In the genomic region with DNA sequence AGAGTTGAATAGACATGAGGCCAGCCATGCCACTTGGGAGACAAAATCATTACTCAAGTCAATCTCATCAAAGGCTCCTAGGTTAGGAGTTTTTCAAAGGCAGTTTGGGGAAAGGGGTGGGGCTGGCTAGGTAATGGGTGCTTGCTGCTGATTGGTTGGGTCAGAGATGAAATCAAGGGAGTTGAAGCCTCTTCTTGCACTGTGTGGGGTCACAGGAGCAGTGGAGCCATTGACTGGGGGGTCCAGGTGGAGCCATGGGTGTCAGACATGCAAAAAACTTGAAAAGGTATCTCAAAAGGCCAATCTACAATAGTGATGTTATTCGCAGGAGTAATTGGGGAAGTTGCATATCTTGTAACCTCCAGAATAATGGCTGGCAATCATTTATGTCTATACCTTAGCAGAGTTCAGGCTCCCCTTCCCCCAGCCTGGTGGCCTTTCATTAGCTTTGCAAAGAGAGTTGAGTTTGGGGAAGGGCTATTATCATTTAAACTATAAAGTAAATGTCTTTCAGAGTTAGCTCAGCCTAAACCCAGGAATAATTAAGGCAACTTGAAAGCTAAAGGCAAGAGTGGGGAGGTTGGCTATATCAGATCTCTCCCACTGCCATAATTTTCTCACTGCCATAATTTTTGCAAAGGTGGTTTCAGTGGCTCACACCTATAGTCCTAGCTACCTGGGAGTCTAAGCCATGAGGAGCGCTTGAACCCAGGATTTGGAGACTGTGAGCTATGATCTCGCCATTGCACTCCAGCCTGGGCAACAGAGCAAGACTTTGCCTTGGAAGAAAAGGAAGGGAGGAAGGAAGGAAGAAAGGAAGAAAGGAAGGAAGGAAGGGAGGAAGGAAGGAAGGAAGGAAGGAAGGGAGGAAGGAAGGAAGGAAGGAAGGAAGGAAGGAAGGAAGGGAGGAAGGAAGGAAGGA, we compare ENCODE assay signal across 22 cellular contexts. TPM values are rescaled to one million over a fixed set of nuclear protein-coding genes. Genes with fewer than 3 reads are reported as not detected.
"Had no signal": no experiment of that assay in that cellular context is flagged by ENCODE, and none has a peak within 500 bp of the region (broad histone marks: within the 10 kb centered on the region; RNA-seq: fewer than 3 reads in every experiment).

No MANE protein-coding gene starts in this region.

- H3K36me3 ChIP-seq: esophagus squamous epithelium, left ventricle myocardium inferior, prostate gland, right atrium auricular region, tibial nerve had no signal

- H3K4me3 ChIP-seq: esophagus squamous epithelium, left ventricle myocardium inferior, prostate gland, right atrium auricular region, tibial nerve had no signal

- DNase-seq: activated CD4-positive, alpha-beta T cell treated with anti-CD3 and anti-CD28 coated beads for 36 hours; activated CD4-positive, alpha-beta T cell treated with anti-CD3 and anti-CD28 coated beads, Interleukin-2, amount 50 U/mL, for 48 hours; activated naive CD4-positive, alpha-beta T cell; activated naive CD8-positive, alpha-beta T cell treated with anti-CD3 and anti-CD28 coated beads for 36 hours; amygdala; dermis blood vessel endothelial cell; effector memory CD4-positive, alpha-beta T cell; esophagus squamous epithelium; immature natural killer cell; kidney glomerular epithelial cell; left ventricle myocardium inferior; mammary epithelial cell; stimulated activated CD4-positive, alpha-beta T cell treated with anti-CD3 and anti-CD28 coated beads, Interleukin-12 subunit alpha, Interleukin-12 subunit beta, amount 100 ng/mL, for 4 hours; stimulated activated CD4-positive, alpha-beta T cell treated with anti-CD3 and anti-CD28 coated beads, Interleukin-1b, Interleukin-23, amount 100 ng/mL, for 48 hours; stimulated activated naive CD8-positive, alpha-beta T cell treated with anti-CD3 and anti-CD28 coated beads, Interleukin-15, Interleukin-2, amounts not matched to agents 100 U/mL and 50 U/mL, for 24 hours; substantia nigra; T-helper 1 cell; T-helper 9 cell had no signal

- H3K9me3 ChIP-seq: esophagus squamous epithelium, left ventricle myocardium inferior, prostate gland, right atrium auricular region, tibial nerve had no signal

- H3K27me3 ChIP-seq: right atrium auricular region had no signal

- H3K27ac ChIP-seq: esophagus squamous epithelium, left ventricle myocardium inferior, prostate gland, right atrium auricular region, tibial nerve had no signal

- H3K4me1 Mint-ChIP-seq: activated CD4-positive, alpha-beta T cell treated with anti-CD3 and anti-CD28 coated beads for 36 hours; activated naive CD8-positive, alpha-beta T cell treated with anti-CD3 and anti-CD28 coated beads for 36 hours; immature natural killer cell had no signal

- ATAC-seq: activated CD4-positive, alpha-beta T cell treated with anti-CD3 and anti-CD28 coated beads for 36 hours; stimulated activated naive CD8-positive, alpha-beta T cell treated with anti-CD3 and anti-CD28 coated beads, Interleukin-15, Interleukin-2, amounts not matched to agents 100 U/mL and 50 U/mL, for 24 hours had no signal

- H3K4me1 ChIP-seq: esophagus squamous epithelium, left ventricle myocardium inferior, prostate gland, right atrium auricular region, tibial nerve had no signal

- H3K36me3 Mint-ChIP-seq: activated naive CD8-positive, alpha-beta T cell treated with anti-CD3 and anti-CD28 coated beads for 36 hours; immature natural killer cell had no signal

- H3K9me3 Mint-ChIP-seq: immature natural killer cell had no signal

- H3K27ac Mint-ChIP-seq: activated CD4-positive, alpha-beta T cell treated with anti-CD3 and anti-CD28 coated beads for 36 hours; activated naive CD8-positive, alpha-beta T cell treated with anti-CD3 and anti-CD28 coated beads for 36 hours; immature natural killer cell had no signal

- H3K4me3 Mint-ChIP-seq: activated CD4-positive, alpha-beta T cell treated with anti-CD3 and anti-CD28 coated beads for 36 hours; activated naive CD8-positive, alpha-beta T cell treated with anti-CD3 and anti-CD28 coated beads for 36 hours had no signal

RNA-seq across cellular contexts. Expression of gene CDA, which starts 36.5 kb away (rescaled TPM):
- total RNA-seq: activated CD4-positive, alpha-beta T cell treated with anti-CD3 and anti-CD28 coated beads for 36 hours; activated naive CD8-positive, alpha-beta T cell treated with anti-CD3 and anti-CD28 coated beads for 36 hours had no signal
- polyA plus RNA-seq: neural cell had no signal
